Comparison of ENCODE assay signal across 8 cellular contexts in genomic region chr7:131431289-131431688, GRCh38.
A peak's percentile ranks its signal among the peaks of the same experiment; 100 is the strongest.
DNase-seq lines count a peak whose midpoint lies in the region; ATAC-seq and TF ChIP-seq lines count a peak whose summit lies in the region.
"Had no signal": no experiment of that assay in that cellular context is flagged by ENCODE, and none has a peak within 500 bp of the region (broad histone marks: within the 10 kb centered on the region; RNA-seq: fewer than 3 reads in every experiment).

No MANE protein-coding gene starts in this region.

- 57 to 80% (median 74%) methylated on average over 3 of the region's 3 CpGs for WGBS in adrenal gland, 4 donors
- WGBS in right cardiac atrium, result 62% methylated on average over 3 of the region's 3 CpGs
- WGBS in testis, 2 donors, result 70 to 81% methylated on average over 3 of the region's 3 CpGs

- ATAC-seq in right cardiac atrium, result peak; percentile 78 to 90

- CTCF ChIA-PET in PC-9 (lab: Charles Lee), result no interaction called here

- H3K4me2 ChIP-seq in PC-9, result no peak overlapping the region

- H3K4me1 ChIP-seq in adrenal gland (replicated peaks in 1 of 2) (peaks cover 0 to 16% of the 10 kb centered on the region in 2 donors), right cardiac atrium (ENCODE audit: control insufficient read depth, insufficient read depth, low read length) (no peaks in the 10 kb centered on the region), testis (peaks cover 11% of the 10 kb centered on the region), PC-9 (replicated peaks; ENCODE audit: insufficient read depth) (no peaks in the 10 kb centered on the region)

- DNase-seq in NCI-H146 (lab: John Stamatoyannopoulos, UW), result peak; percentile 64
- DNase-seq in adrenal gland, result peak in 5 of 7 donors; percentile 17 to 69 (median 25)
- DNase-seq in right cardiac atrium, result peak in 2 of 3 donors; percentile 24 to 70
- DNase-seq in testis, result peak; percentile 36
- DNase-seq in PC-9, result no peak
- no peak for DNase-seq in SW 1271 (lab: John Stamatoyannopoulos, UW)
- no peak for DNase-seq in activated gamma-delta T cell treated with Interleukin-2 at 50 U/mL for 16 hours
- DNase-seq: esophagus squamous epithelium had no signal

- H3K4me3 ChIP-seq in adrenal gland (no peak overlapping the region), right cardiac atrium (ENCODE audit: low read length) (no peak overlapping the region), testis (no peak overlapping the region), PC-9 (no peak overlapping the region)
- H3K4me3 ChIP-seq: esophagus squamous epithelium had no signal

- peaks cover 9% of the 10 kb centered on the region; the same call in 1 of the 2 replicates for H3F3A ChIP-seq in PC-9 (ENCODE audit: insufficient read depth, low read depth)

- no TSS peak for BruUV-seq in PC-9 (replicated peaks; lab: Mats Ljungman, UMichigan)

- POLR2A ChIA-PET in PC-9 (lab: Charles Lee; ENCODE audit: unreplicated experiment), result no interaction called here

- H2AFZ ChIP-seq in PC-9, result no peak overlapping the region

- peaks cover 0 to 6% of the 10 kb centered on the region in 2 donors for H3K36me3 ChIP-seq in adrenal gland (replicated peaks in 1 of 2)
- no peaks in the 10 kb centered on the region for H3K36me3 ChIP-seq in testis (ENCODE audit: low read depth, missing control alignments)
- peaks cover 17% of the 10 kb centered on the region for H3K36me3 ChIP-seq in PC-9 (ENCODE audit: low read depth)

- intact Hi-C loops in adrenal gland (cut with DNase I) (no loop called here), right cardiac atrium (cut with DNase I) (no loop called here), testis (cut with DNase I; ENCODE audit: low total_unique reads) (no loop called here), PC-9 (cut with micrococcal nuclease; ENCODE audit: unreplicated experiment) (no loop called here)

- TF ChIP-seq POLR2A in adrenal gland (IDR thresholded peaks at IDR 0.05) (no peak), testis (IDR thresholded peaks at IDR 0.05) (no peak)

- no peaks in the 10 kb centered on the region for H3K9me2 ChIP-seq in PC-9 (ENCODE audit: insufficient read depth)

- H3K9me3 ChIP-seq in adrenal gland (replicated peaks in 1 of 3) (no peaks in the 10 kb centered on the region), right cardiac atrium (ENCODE audit: control insufficient read depth, low read length) (no peaks in the 10 kb centered on the region), testis (no peaks in the 10 kb centered on the region), PC-9 (ENCODE audit: insufficient read depth, low read depth) (no peaks in the 10 kb centered on the region)
- H3K9me3 ChIP-seq: esophagus squamous epithelium had no signal

- H3K79me2 ChIP-seq in PC-9 (ENCODE audit: low read depth), result no peaks in the 10 kb centered on the region

- no peak overlapping the region for H3K27ac ChIP-seq in adrenal gland
- no peak overlapping the region for H3K27ac ChIP-seq in right cardiac atrium (ENCODE audit: low read length)
- no peak overlapping the region for H3K27ac ChIP-seq in testis
- H3K27ac ChIP-seq in PC-9, result no peak overlapping the region

- peaks cover 3% of the 10 kb centered on the region; the same call in 1 of the 2 replicates for H4K20me1 ChIP-seq in PC-9 (ENCODE audit: insufficient read depth)

- TF ChIP-seq CTCF in adrenal gland (IDR thresholded peaks at IDR 0.05) (no peak), testis (IDR thresholded peaks at IDR 0.05) (no peak), PC-9 (conservative IDR thresholded peaks at IDR 0.05) (no peak)

- H3K27me3 ChIP-seq in adrenal gland, result no peaks in the 10 kb centered on the region
- H3K27me3 ChIP-seq in right cardiac atrium (ENCODE audit: control insufficient read depth, insufficient read depth), result no peaks in the 10 kb centered on the region
- H3K27me3 ChIP-seq in testis, result no peaks in the 10 kb centered on the region
- H3K27me3 ChIP-seq in PC-9 (ENCODE audit: insufficient read depth, low read depth), result no peaks in the 10 kb centered on the region
- H3K27me3 ChIP-seq: esophagus squamous epithelium had no signal

Comparison
In these comparisons a context has a peak if more than half of its experiments do, and no peak if none do; other contexts are left out.
1. DNase-seq: peak in NCI-H146 (single experiment), adrenal gland (5 of 7), right cardiac atrium (2 of 3) and testis (single experiment); none in PC-9 (0 of 2), SW 1271 (0 of 2) and activated gamma-delta T cell treated with Interleukin-2 at 50 U/mL for 16 hours (single experiment).